Comparison of ENCODE assay signal across 1 cellular context in the genomic region with DNA sequence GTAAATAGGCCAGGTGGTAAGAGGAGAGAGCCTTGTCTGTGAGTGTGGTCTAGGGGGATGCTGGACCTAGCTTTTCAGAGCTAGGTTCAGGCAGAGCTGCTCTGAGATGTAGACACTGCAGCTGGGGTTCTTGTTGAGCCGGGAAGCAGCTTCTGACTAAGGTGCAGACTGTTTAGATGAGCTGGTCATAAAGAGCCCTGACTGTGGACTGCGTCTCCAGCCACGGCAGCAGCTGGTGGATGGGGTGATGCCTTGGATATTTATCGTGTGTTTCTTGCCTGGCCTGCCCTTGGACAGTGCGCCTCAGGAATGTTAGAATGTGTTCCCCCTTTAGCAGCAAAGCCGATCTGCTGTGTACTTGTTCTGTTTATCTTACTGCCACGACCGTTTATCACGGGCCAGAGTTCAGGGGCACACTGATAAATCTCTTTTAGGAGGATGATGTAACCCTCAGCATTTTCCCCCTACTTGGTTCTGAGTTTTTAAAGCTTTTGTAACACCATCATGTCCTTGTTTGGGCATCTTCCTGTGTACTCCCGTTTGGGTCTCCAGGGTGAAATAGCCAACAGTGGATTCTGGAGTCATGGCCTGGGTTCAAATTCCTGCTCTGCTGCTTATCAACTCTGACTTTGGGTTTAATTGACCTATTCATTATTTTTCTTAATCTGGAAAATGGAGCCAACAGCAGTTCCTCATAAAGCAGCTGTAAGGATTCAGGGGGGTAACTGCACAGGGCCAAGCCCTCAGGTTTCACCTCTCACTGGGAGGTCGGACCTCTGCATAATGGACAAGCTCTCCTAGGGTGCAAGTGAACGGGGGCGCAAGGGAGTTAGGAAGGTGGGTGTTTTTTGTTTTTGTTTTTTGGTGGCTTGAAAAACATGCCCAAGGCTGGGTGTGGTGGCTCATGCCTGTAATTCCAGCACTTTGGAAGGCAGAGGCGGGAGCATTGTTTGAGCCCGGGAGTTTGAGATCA.
A peak's percentile ranks its signal among the peaks of the same experiment; 100 is the strongest.
TF ChIP-seq lines count a peak whose summit lies in the region.

No MANE protein-coding gene starts in this region.

TF ChIP-seq in HepG2, 621 proteins besides CTCF, POLR2A, EP300 and RAD21 (continued from another document and continues in another):
- TF ChIP-seq, protein P1, sequence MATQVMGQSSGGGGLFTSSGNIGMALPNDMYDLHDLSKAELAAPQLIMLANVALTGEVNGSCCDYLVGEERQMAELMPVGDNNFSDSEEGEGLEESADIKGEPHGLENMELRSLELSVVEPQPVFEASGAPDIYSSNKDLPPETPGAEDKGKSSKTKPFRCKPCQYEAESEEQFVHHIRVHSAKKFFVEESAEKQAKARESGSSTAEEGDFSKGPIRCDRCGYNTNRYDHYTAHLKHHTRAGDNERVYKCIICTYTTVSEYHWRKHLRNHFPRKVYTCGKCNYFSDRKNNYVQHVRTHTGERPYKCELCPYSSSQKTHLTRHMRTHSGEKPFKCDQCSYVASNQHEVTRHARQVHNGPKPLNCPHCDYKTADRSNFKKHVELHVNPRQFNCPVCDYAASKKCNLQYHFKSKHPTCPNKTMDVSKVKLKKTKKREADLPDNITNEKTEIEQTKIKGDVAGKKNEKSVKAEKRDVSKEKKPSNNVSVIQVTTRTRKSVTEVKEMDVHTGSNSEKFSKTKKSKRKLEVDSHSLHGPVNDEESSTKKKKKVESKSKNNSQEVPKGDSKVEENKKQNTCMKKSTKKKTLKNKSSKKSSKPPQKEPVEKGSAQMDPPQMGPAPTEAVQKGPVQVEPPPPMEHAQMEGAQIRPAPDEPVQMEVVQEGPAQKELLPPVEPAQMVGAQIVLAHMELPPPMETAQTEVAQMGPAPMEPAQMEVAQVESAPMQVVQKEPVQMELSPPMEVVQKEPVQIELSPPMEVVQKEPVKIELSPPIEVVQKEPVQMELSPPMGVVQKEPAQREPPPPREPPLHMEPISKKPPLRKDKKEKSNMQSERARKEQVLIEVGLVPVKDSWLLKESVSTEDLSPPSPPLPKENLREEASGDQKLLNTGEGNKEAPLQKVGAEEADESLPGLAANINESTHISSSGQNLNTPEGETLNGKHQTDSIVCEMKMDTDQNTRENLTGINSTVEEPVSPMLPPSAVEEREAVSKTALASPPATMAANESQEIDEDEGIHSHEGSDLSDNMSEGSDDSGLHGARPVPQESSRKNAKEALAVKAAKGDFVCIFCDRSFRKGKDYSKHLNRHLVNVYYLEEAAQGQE (IDR thresholded peaks at IDR 0.05; ENCODE audit: borderline replicate concordance in 1 of 2, low read depth in 1 of 2, low read length in 2 of 2) = peak in 1 of 2 experiments; percentile 76; a peak in 2 of 4 replicates
- TF ChIP-seq ZBTB43 (CRISPR knock-in tag; conservative IDR thresholded peaks at IDR 0.05) (peak; percentile 98), AKNA (CRISPR knock-in tag; IDR thresholded peaks at IDR 0.05; ENCODE audit: borderline replicate concordance) (no peak), NAIF1 (CRISPR knock-in tag; IDR thresholded peaks at IDR 0.05; ENCODE audit: borderline replicate concordance) (0 out of 2 replicates have a peak, but pooled peaks have one; percentile 63), PHB2 (IDR thresholded peaks at IDR 0.05; ENCODE audit: partially characterized antibody) (no peak), TEF (CRISPR knock-in tag; IDR thresholded peaks at IDR 0.05) (no peak), ZNF3 (CRISPR knock-in tag; IDR thresholded peaks at IDR 0.05) (no peak), ZNF335 (CRISPR knock-in tag; IDR thresholded peaks at IDR 0.05) (0 out of 2 replicates have a peak, but pooled peaks have one; percentile 57), ZNF747 (CRISPR knock-in tag; IDR thresholded peaks at IDR 0.05; ENCODE audit: borderline replicate concordance) (peak; percentile 41; the same call in 1 of the 2 replicates), ZNF660 (CRISPR knock-in tag; IDR thresholded peaks at IDR 0.05; ENCODE audit: borderline replicate concordance, low read depth) (no peak), CEBPZ (IDR thresholded peaks at IDR 0.05; ENCODE audit: low read length) (no peak), ZNF672 (CRISPR knock-in tag; IDR thresholded peaks at IDR 0.05) (no peak), ZBTB2 (CRISPR knock-in tag; IDR thresholded peaks at IDR 0.05; ENCODE audit: low read depth) (no peak), HNF4A (CRISPR knock-in tag; IDR thresholded peaks at IDR 0.05) (peak; percentile 99), TBX3 (IDR thresholded peaks at IDR 0.05; ENCODE audit: borderline replicate concordance) (peak; percentile 86; the same call in 1 of the 2 replicates), JARID2 (CRISPR knock-in tag; IDR thresholded peaks at IDR 0.05; ENCODE audit: insufficient replicate concordance) (no peak), ZNF30 (CRISPR knock-in tag; IDR thresholded peaks at IDR 0.05) (no peak), ZNF256 (CRISPR knock-in tag; conservative IDR thresholded peaks at IDR 0.05) (no peak), ATAD3A (CRISPR knock-in tag; IDR thresholded peaks at IDR 0.05) (no peak), IRX3 (CRISPR knock-in tag; IDR thresholded peaks at IDR 0.05; ENCODE audit: borderline replicate concordance, low read depth) (no peak)
- TF ChIP-seq, protein P2, sequence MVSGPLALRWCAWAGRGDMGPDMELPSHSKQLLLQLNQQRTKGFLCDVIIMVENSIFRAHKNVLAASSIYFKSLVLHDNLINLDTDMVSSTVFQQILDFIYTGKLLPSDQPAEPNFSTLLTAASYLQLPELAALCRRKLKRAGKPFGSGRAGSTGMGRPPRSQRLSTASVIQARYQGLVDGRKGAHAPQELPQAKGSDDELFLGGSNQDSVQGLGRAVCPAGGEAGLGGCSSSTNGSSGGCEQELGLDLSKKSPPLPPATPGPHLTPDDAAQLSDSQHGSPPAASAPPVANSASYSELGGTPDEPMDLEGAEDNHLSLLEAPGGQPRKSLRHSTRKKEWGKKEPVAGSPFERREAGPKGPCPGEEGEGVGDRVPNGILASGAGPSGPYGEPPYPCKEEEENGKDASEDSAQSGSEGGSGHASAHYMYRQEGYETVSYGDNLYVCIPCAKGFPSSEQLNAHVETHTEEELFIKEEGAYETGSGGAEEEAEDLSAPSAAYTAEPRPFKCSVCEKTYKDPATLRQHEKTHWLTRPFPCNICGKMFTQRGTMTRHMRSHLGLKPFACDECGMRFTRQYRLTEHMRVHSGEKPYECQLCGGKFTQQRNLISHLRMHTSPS (CRISPR knock-in tag; IDR thresholded peaks at IDR 0.05; ENCODE audit: low read depth) = peak; percentile 85
- TF ChIP-seq, protein P3, sequence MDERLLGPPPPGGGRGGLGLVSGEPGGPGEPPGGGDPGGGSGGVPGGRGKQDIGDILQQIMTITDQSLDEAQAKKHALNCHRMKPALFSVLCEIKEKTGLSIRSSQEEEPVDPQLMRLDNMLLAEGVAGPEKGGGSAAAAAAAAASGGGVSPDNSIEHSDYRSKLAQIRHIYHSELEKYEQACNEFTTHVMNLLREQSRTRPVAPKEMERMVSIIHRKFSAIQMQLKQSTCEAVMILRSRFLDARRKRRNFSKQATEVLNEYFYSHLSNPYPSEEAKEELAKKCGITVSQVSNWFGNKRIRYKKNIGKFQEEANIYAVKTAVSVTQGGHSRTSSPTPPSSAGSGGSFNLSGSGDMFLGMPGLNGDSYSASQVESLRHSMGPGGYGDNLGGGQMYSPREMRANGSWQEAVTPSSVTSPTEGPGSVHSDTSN (CRISPR knock-in tag; IDR thresholded peaks at IDR 0.05) = peak; percentile 38; the same call in 1 of the 2 replicates
- TF ChIP-seq, protein P4, sequence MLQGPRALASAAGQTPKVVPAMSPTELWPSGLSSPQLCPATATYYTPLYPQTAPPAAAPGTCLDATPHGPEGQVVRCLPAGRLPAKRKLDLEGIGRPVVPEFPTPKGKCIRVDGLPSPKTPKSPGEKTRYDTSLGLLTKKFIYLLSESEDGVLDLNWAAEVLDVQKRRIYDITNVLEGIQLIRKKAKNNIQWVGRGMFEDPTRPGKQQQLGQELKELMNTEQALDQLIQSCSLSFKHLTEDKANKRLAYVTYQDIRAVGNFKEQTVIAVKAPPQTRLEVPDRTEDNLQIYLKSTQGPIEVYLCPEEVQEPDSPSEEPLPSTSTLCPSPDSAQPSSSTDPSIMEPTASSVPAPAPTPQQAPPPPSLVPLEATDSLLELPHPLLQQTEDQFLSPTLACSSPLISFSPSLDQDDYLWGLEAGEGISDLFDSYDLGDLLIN (CRISPR knock-in tag; IDR thresholded peaks at IDR 0.05; ENCODE audit: borderline replicate concordance) = no peak
